ENCODE assay signal across 24 cellular contexts in genomic region chr7:118350260-118350659, GRCh38.
A peak's percentile ranks its signal among the peaks of the same experiment; 100 is the strongest.
DNase-seq lines count a peak whose midpoint lies in the region; ATAC-seq and TF ChIP-seq lines count a peak whose summit lies in the region.
"Had no signal": no experiment of that assay in that cellular context is flagged by ENCODE, and none has a peak within 500 bp of the region (broad histone marks: within the 10 kb centered on the region; RNA-seq: fewer than 3 reads in every experiment).

No MANE protein-coding gene starts in this region.

- TF ChIP-seq CTCF in NB4 (IDR thresholded peaks at IDR 0.05; ENCODE audit: low read depth, low read length) (no peak), H9 (conservative IDR thresholded peaks at IDR 0.05) (no peak)

- H3K9ac ChIP-seq in H9 (ENCODE audit: extremely low read depth, insufficient read length, low read length), result no peak overlapping the region

- no peak for TF ChIP-seq POLR2A in NB4 (IDR thresholded peaks at IDR 0.05; ENCODE audit: extremely low read depth, insufficient read length)

- no peak overlapping the region for H3K4me3 Mint-ChIP-seq in activated CD4-positive, alpha-beta memory T cell treated with anti-CD3 and anti-CD28 coated beads for 36 hours
- H3K4me3 Mint-ChIP-seq in H9, result no peak overlapping the region
- H3K4me3 Mint-ChIP-seq: naive thymus-derived CD4-positive, alpha-beta T cell had no signal

- no peaks in the 10 kb centered on the region for H3K4me1 Mint-ChIP-seq in activated CD4-positive, alpha-beta memory T cell treated with anti-CD3 and anti-CD28 coated beads for 36 hours (ENCODE audit: low read depth)
- peaks cover 11 to 16% of the 10 kb centered on the region in 2 experiments for H3K4me1 Mint-ChIP-seq in H9
- H3K4me1 Mint-ChIP-seq: CD14-positive monocyte had no signal

- no CpG with 5 or more reads among the region's 1 CpG for WGBS in H9 (ENCODE audit: extremely low coverage, insufficient read length, low lambda C conversion rate)

- no peak overlapping the region for H4K8ac ChIP-seq in H9 (replicated peaks; ENCODE audit: insufficient read length, low read depth, low read length)

- H2AK5ac ChIP-seq in H9 (ENCODE audit: insufficient read length, low read length), result no peak overlapping the region

- POLR2A ChIA-PET in activated CD4-positive, alpha-beta memory T cell treated with anti-CD3 and anti-CD28 coated beads for 36 hours (lab: Charles Lee), result no interaction called here

- peak; percentile 2 for DNase-seq in stimulated activated CD4-positive, alpha-beta T cell treated with anti-CD3 and anti-CD28 coated beads, Interleukin-1b, Interleukin-23, amount 100 ng/mL, for 48 hours
- DNase-seq in stimulated activated CD4-positive, alpha-beta T cell treated with anti-CD3 and anti-CD28 coated beads, Interleukin-15, amount 100 ng/mL, for 24 hours, result no peak
- DNase-seq in NB4 (ENCODE audit: low read depth), result peak; percentile 24
- DNase-seq in activated CD4-positive, alpha-beta memory T cell treated with anti-CD3 and anti-CD28 coated beads for 36 hours, result no peak
- DNase-seq in NCI-H69 (lab: John Stamatoyannopoulos, UW), result no peak
- DNase-seq in H9, result no peak
- DNase-seq in KBM-7, result no peak
- DNase-seq: activated CD4-positive, alpha-beta T cell treated with anti-CD3 and anti-CD28 coated beads, Interleukin-2, amount 50 U/mL, for 1 hour; activated CD8-positive, alpha-beta memory T cell treated with anti-CD3 and anti-CD28 coated beads, Interleukin-2, amount 50 U/mL, for 48 hours; activated naive CD4-positive, alpha-beta T cell treated with Interleukin-2 at 50 U/mL for 16 hours; amniotic stem cell; caudate nucleus; dermis blood vessel endothelial cell; heart left ventricle; Kasumi-1; naive thymus-derived CD4-positive, alpha-beta T cell; NCI-H1436; NCI-H2171; NCI-H748 treated with DMSO at 0.1 percent for 48 hours; PC-9; uterus had no signal

- no peaks in the 10 kb centered on the region for H3K79me1 ChIP-seq in H9 (ENCODE audit: insufficient read depth, low read depth, low read length, poor library complexity, severe bottlenecking)

- CTCF ChIA-PET in activated CD4-positive, alpha-beta memory T cell treated with anti-CD3 and anti-CD28 coated beads for 36 hours (lab: Charles Lee), result no interaction called here

- no peaks in the 10 kb centered on the region for H4K20me1 ChIP-seq in H9 (ENCODE audit: control insufficient read depth, insufficient read depth, insufficient read length)

- H3K56ac ChIP-seq in H9 (ENCODE audit: insufficient read length, low read depth, low read length), result no peak overlapping the region

- no peak overlapping the region for H2BK12ac ChIP-seq in H9 (ENCODE audit: insufficient read length, low read depth, low read length)

- H3K36me3 Mint-ChIP-seq in activated CD4-positive, alpha-beta memory T cell treated with anti-CD3 and anti-CD28 coated beads for 36 hours, result no peaks in the 10 kb centered on the region
- peaks cover 0 to 5% (median 4%) of the 10 kb centered on the region in 3 experiments; a peak in 4 of 7 replicates for H3K36me3 Mint-ChIP-seq in H9 (ENCODE audit: insufficient read depth in 1 of 3, low read depth in 3 of 3)
- H3K36me3 Mint-ChIP-seq: CD14-positive monocyte; naive thymus-derived CD4-positive, alpha-beta T cell had no signal

- H3K27ac ChIP-seq in H9 (ENCODE audit: insufficient read length, low read depth, low read length), result no peak overlapping the region
- H3K27ac ChIP-seq: heart left ventricle, PC-9, uterus had no signal

- no peaks in the 10 kb centered on the region for H3K79me2 ChIP-seq in H9 (ENCODE audit: insufficient read depth, low read length)

- peaks cover 6% of the 10 kb centered on the region for H3K9me3 Mint-ChIP-seq in activated CD4-positive, alpha-beta memory T cell treated with anti-CD3 and anti-CD28 coated beads for 36 hours
- H3K9me3 Mint-ChIP-seq in H9, result peaks cover 4 to 9% of the 10 kb centered on the region in 2 experiments; a peak in 4 of 5 replicates
- H3K9me3 Mint-ChIP-seq: naive thymus-derived CD4-positive, alpha-beta T cell had no signal

- H2BK20ac ChIP-seq in H9 (ENCODE audit: low read depth, low read length, poor library complexity, severe bottlenecking), result no peak overlapping the region

- no peaks in the 10 kb centered on the region for H3K27me3 ChIP-seq in H9 (ENCODE audit: insufficient read depth, low read length)
- H3K27me3 ChIP-seq: heart left ventricle, uterus had no signal

- H2BK5ac ChIP-seq in H9 (ENCODE audit: insufficient read length, low read length), result no peak overlapping the region

- H3T11ph ChIP-seq in H9 (ENCODE audit: low read length), result no peak overlapping the region

- H3K9me3 ChIP-seq in H9 (ENCODE audit: control insufficient read depth, low read depth, low read length), result no peaks in the 10 kb centered on the region
- H3K9me3 ChIP-seq: heart left ventricle, uterus had no signal

- no peak overlapping the region for H3K4me2 ChIP-seq in H9 (ENCODE audit: insufficient read depth, insufficient read length, low read length)
- H3K4me2 ChIP-seq: PC-9 had no signal

- no peak overlapping the region for H3K27ac Mint-ChIP-seq in activated CD4-positive, alpha-beta memory T cell treated with anti-CD3 and anti-CD28 coated beads for 36 hours
- no peak overlapping the region; a peak in 1 of 7 replicates for H3K27ac Mint-ChIP-seq in H9
- H3K27ac Mint-ChIP-seq: CD14-positive monocyte; naive thymus-derived CD4-positive, alpha-beta T cell had no signal

- no peak overlapping the region for H3K14ac ChIP-seq in H9 (ENCODE audit: insufficient read depth, low read length)

- in situ Hi-C loops in KBM-7 (cut with MboI; ENCODE audit: low pct_unique_long_range_greater_than_20kb, low sequenced_read_pairs), result no loop called here

- no peak overlapping the region for H4K91ac ChIP-seq in H9 (ENCODE audit: insufficient read length, low read depth, low read length)

- intact Hi-C loops in activated CD4-positive, alpha-beta memory T cell treated with anti-CD3 and anti-CD28 coated beads for 36 hours (cut with micrococcal nuclease), result loop anchor here (5.0 kb wide), 1 partner anchor 827 kb away; no protein-coding TSS in a partner anchor

- H3K4me3 ChIP-seq in NB4 (ENCODE audit: low read depth, low read length), result no peak overlapping the region
- H3K4me3 ChIP-seq: heart left ventricle, PC-9, uterus had no signal

- H3K27me3 Mint-ChIP-seq in activated CD4-positive, alpha-beta memory T cell treated with anti-CD3 and anti-CD28 coated beads for 36 hours, result no peaks in the 10 kb centered on the region
- no peaks in the 10 kb centered on the region for H3K27me3 Mint-ChIP-seq in H9 (ENCODE audit: low read depth)

- no peak overlapping the region for H3K18ac ChIP-seq in H9 (ENCODE audit: insufficient read length, low read depth, low read length)

- no peak overlapping the region for H4K5ac ChIP-seq in H9 (ENCODE audit: insufficient read length, low read depth, low read length)

- no peak overlapping the region for H3K23ac ChIP-seq in H9 (ENCODE audit: insufficient read length, low read depth, low read length)

- peak; percentile 59 for ATAC-seq in HG02642 (IDR thresholded peaks at IDR 0.05; ENCODE audit: poor library complexity, unreplicated experiment)
- ATAC-seq: heart left ventricle; left lobe of liver; naive thymus-derived CD4-positive, alpha-beta T cell had no signal

- H3K4ac ChIP-seq in H9 (ENCODE audit: low read depth, low read length), result no peak overlapping the region

- H3K23me2 ChIP-seq in H9 (ENCODE audit: insufficient read length, low read depth, low read length, poor library complexity, severe bottlenecking), result no peaks in the 10 kb centered on the region

- H2AFZ ChIP-seq in H9 (ENCODE audit: low read length), result no peak overlapping the region
- H2AFZ ChIP-seq: PC-9 had no signal

- no peaks in the 10 kb centered on the region for H3K4me1 ChIP-seq in H9 (ENCODE audit: insufficient read depth, low read length)
- H3K4me1 ChIP-seq: heart left ventricle, uterus had no signal

- no peak overlapping the region for H2BK15ac ChIP-seq in H9 (ENCODE audit: low read depth, low read length)

- no peak overlapping the region for H2BK120ac ChIP-seq in H9 (ENCODE audit: low read depth, low read length, poor library complexity, severe bottlenecking)

Comparison
In these comparisons a context has a peak if more than half of its experiments do, and no peak if none do; other contexts are left out.
1. DNase-seq: peak in stimulated activated CD4-positive, alpha-beta T cell treated with anti-CD3 and anti-CD28 coated beads, Interleukin-1b, Interleukin-23, amount 100 ng/mL, for 48 hours (single experiment) and NB4 (single experiment); none in stimulated activated CD4-positive, alpha-beta T cell treated with anti-CD3 and anti-CD28 coated beads, Interleukin-15, amount 100 ng/mL, for 24 hours (single experiment), activated CD4-positive, alpha-beta memory T cell treated with anti-CD3 and anti-CD28 coated beads for 36 hours (single experiment), NCI-H69 (single experiment), H9 (single experiment) and KBM-7 (single experiment).